ENCODE assay signal across 30 cellular contexts in the genomic region with DNA sequence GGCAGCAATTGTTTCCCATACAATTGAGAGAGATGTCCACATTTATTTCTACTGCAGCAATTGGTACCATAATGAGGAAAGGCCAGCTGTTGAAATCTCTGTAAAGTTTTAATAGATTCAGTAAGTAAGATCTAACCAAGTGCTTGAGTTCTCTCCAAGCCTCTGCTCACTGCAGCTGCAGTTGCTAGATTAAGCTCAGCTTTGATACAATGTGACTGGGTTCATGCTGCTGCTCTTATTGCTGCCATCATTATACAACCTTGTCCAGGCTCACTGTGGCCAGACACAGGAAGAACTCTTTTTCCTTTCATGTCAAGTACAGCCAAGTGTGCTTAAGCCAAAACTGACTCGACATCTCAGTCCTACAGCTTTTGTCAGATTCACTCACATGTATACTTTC.
DNase-seq lines count a peak whose midpoint lies in the region; ATAC-seq and TF ChIP-seq lines count a peak whose summit lies in the region.
"Had no signal": no experiment of that assay in that cellular context is flagged by ENCODE, and none has a peak within 500 bp of the region (broad histone marks: within the 10 kb centered on the region; RNA-seq: fewer than 3 reads in every experiment).

No MANE protein-coding gene starts in this region.

- no peak overlapping the region for H3K27ac ChIP-seq in testis
- H3K27ac ChIP-seq: 22Rv1, PC-9, SJCRH30 had no signal

- H3K9me3 ChIP-seq in testis, result no peaks in the 10 kb centered on the region
- H3K9me3 ChIP-seq: BE2C, SJCRH30 had no signal

- DNase-seq in NCI-H1105 treated with DMSO at 0.1 percent for 48 hours (lab: John Stamatoyannopoulos, UW) (peak; percentile 10), NCI-H1105 (lab: John Stamatoyannopoulos, UW) (no peak), fibroblast of the aortic adventitia (ENCODE audit: low read depth) (peak; percentile 53), testis (peak; percentile 53), osteocyte (ENCODE audit: extremely low spot score, unreplicated experiment) (no peak), hypothalamus (lab: John Stamatoyannopoulos, UW) (no peak)
- DNase-seq: BE2C; CD8-positive, alpha-beta memory T cell; DMS 273 treated with DMSO at 0.1 percent for 48 hours; DMS79; EL; GDM1; GOT3; HCEC 1CT; Kasumi-1; MV-4-11; NCI-H2029; NCI-H2227 treated with DMSO at 0.1 percent for 48 hours; NCI-H526 treated with DMSO at 0.1 percent for 48 hours; NK-92 treated with Interleukin-12 subunit alpha and Interleukin-12 subunit beta, amount 100 ng/mL, for 24 hours; PC-9; SJCRH30 had no signal

- H3K27me3 ChIP-seq in testis, result no peaks in the 10 kb centered on the region
- H3K27me3 ChIP-seq: BE2C, SJCRH30 had no signal

- intact Hi-C loops in testis (cut with DNase I; ENCODE audit: low total_unique reads), result no loop called here

- no peak for TF ChIP-seq CTCF in fibroblast of the aortic adventitia (IDR thresholded peaks at IDR 0.05; ENCODE audit: insufficient read depth, low read length)
- no peak for TF ChIP-seq CTCF in testis (IDR thresholded peaks at IDR 0.05)
- TF ChIP-seq CTCF in osteocyte (IDR thresholded peaks at IDR 0.05), result no peak

- H3K36me3 Mint-ChIP-seq in osteocyte (ENCODE audit: unreplicated experiment), result peaks cover 5% of the 10 kb centered on the region
- H3K36me3 Mint-ChIP-seq: CD14-positive monocyte; CD8-positive, alpha-beta memory T cell had no signal

- H3K4me3 Mint-ChIP-seq in osteocyte (ENCODE audit: unreplicated experiment), result no peak overlapping the region
- H3K4me3 Mint-ChIP-seq: CD14-positive monocyte; CD8-positive, alpha-beta memory T cell had no signal

- H3K4me1 ChIP-seq in testis, result no peaks in the 10 kb centered on the region
- H3K4me1 ChIP-seq: BE2C, SJCRH30 had no signal

- H3K4me3 ChIP-seq in fibroblast of the aortic adventitia (ENCODE audit: low read depth, low read length), result no peak overlapping the region
- H3K4me3 ChIP-seq in testis, result no peak overlapping the region
- H3K4me3 ChIP-seq: GM12878, K562, PC-9, SJCRH30 had no signal

- 25 to 50% methylated on average over 1 of the region's 1 CpG for WGBS in testis, 2 donors

- H3K27ac Mint-ChIP-seq in osteocyte (ENCODE audit: unreplicated experiment), result no peak overlapping the region
- H3K27ac Mint-ChIP-seq: CD14-positive monocyte; CD8-positive, alpha-beta memory T cell had no signal

- ATAC-seq in SK-N-SH treated with all-trans-retinoic acid at 6 μM for 48 hours (peak; percentile 51), HG02870 (IDR thresholded peaks at IDR 0.05; ENCODE audit: unreplicated experiment) (no peak)
- ATAC-seq: GM12878, HepG2, K562, Right ventricle myocardium inferior had no signal

- peaks cover 35% of the 10 kb centered on the region for H3K4me1 Mint-ChIP-seq in osteocyte (ENCODE audit: unreplicated experiment)
- H3K4me1 Mint-ChIP-seq: CD14-positive monocyte; CD8-positive, alpha-beta memory T cell had no signal

- TF ChIP-seq POLR2A in testis (IDR thresholded peaks at IDR 0.05), result no peak

- no peaks in the 10 kb centered on the region for H3K27me3 Mint-ChIP-seq in osteocyte (ENCODE audit: unreplicated experiment)
- H3K27me3 Mint-ChIP-seq: CD8-positive, alpha-beta memory T cell had no signal

- H3K9me3 Mint-ChIP-seq in osteocyte (ENCODE audit: unreplicated experiment), result no peaks in the 10 kb centered on the region

- H3K36me3 ChIP-seq in testis (ENCODE audit: low read depth, missing control alignments), result no peaks in the 10 kb centered on the region
- H3K36me3 ChIP-seq: BE2C, SJCRH30 had no signal

TF ChIP-seq in SK-N-SH treated with all-trans-retinoic acid at 6 μM for 48 hours, 23 proteins besides CTCF, POLR2A, EP300 and RAD21:
- no peak for TF ChIP-seq PPARA (CRISPR knock-in tag; IDR thresholded peaks at IDR 0.05; ENCODE audit: borderline replicate concordance)
- TF ChIP-seq OSR1 (CRISPR knock-in tag; IDR thresholded peaks at IDR 0.05), result no peak
- no peak for TF ChIP-seq ZC3H10 (CRISPR knock-in tag; IDR thresholded peaks at IDR 0.05)
- TF ChIP-seq TSHZ2 (CRISPR knock-in tag; IDR thresholded peaks at IDR 0.05), result no peak
- no peak for TF ChIP-seq ISL1 (CRISPR knock-in tag; IDR thresholded peaks at IDR 0.05)
- TF ChIP-seq CSRNP3 (CRISPR knock-in tag; IDR thresholded peaks at IDR 0.05), result no peak
- TF ChIP-seq RARB (CRISPR knock-in tag; IDR thresholded peaks at IDR 0.05), result no peak
- no peak for TF ChIP-seq TCF4 (CRISPR knock-in tag; IDR thresholded peaks at IDR 0.05; ENCODE audit: borderline replicate concordance)
- TF ChIP-seq, protein P1, sequence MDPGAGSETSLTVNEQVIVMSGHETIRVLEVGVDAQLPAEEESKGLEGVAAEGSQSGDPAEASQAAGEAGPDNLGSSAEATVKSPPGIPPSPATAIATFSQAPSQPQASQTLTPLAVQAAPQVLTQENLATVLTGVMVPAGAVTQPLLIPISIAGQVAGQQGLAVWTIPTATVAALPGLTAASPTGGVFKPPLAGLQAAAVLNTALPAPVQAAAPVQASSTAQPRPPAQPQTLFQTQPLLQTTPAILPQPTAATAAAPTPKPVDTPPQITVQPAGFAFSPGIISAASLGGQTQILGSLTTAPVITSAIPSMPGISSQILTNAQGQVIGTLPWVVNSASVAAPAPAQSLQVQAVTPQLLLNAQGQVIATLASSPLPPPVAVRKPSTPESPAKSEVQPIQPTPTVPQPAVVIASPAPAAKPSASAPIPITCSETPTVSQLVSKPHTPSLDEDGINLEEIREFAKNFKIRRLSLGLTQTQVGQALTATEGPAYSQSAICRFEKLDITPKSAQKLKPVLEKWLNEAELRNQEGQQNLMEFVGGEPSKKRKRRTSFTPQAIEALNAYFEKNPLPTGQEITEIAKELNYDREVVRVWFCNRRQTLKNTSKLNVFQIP (CRISPR knock-in tag; IDR thresholded peaks at IDR 0.05; ENCODE audit: borderline replicate concordance, low read depth), result no peak
- TF ChIP-seq SNAI2 (CRISPR knock-in tag; IDR thresholded peaks at IDR 0.05), result no peak
- no peak for TF ChIP-seq CSDC2 (CRISPR knock-in tag; IDR thresholded peaks at IDR 0.05)
- no peak for TF ChIP-seq ZFP30 (CRISPR knock-in tag; IDR thresholded peaks at IDR 0.05)
- TF ChIP-seq ZFP3 (CRISPR knock-in tag; IDR thresholded peaks at IDR 0.05), result no peak
- TF ChIP-seq BACH2 (CRISPR knock-in tag; IDR thresholded peaks at IDR 0.05; ENCODE audit: borderline replicate concordance), result no peak
TF ChIP-seq in SK-N-SH treated with all-trans-retinoic acid at 6 μM for 48 hours: peak in this region for 0.

Comparison
In these comparisons a context has a peak if more than half of its experiments do, and no peak if none do; other contexts are left out.
1. DNase-seq: peak in NCI-H1105 treated with DMSO at 0.1 percent for 48 hours (single experiment), fibroblast of the aortic adventitia (single experiment) and testis (single experiment); none in NCI-H1105 (single experiment), osteocyte (single experiment) and hypothalamus (0 of 51).